8 cellular contexts compared by ENCODE assay signal in the genomic region with DNA sequence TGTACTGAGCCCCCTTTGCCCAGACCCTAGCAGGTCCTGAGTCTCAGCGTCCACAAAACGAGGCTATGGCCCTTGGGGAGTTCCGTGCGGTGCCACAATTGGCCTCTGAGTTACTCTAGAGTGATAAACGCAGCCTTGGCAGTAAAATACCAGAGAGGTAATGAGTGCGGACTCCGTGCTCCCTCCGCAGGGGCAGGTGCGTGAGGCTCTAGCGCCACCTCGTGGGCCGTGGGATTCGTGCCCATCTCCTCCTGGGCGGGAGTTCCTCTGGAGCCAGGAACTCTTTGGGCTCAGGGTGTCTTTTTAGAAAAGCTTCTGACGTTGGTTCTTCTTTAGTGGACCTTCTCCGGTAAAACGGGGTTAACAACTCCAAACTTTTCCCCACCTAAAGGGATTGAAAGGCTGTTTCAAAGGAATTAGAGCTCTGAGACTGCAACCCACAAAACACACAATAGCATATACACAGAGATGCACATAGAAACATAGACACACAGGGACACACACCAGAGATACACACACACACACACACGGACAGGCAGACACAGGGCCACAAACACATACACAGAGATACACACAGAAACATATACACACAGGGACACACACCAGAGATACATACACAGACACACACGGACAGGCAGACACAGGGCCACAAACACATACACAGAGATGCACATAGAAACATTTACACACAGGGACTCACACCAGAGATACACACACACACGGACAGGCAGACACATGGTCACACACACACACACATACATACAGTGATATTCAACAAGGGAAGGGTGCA.
A peak's percentile ranks its signal among the peaks of the same experiment; 100 is the strongest.
DNase-seq lines count a peak whose midpoint lies in the region; ATAC-seq and TF ChIP-seq lines count a peak whose summit lies in the region.

No MANE protein-coding gene starts in this region.

- no peak overlapping the region for H3K27ac Mint-ChIP-seq in type B pancreatic cell

- TF ChIP-seq POLR2A in gastroesophageal sphincter (IDR thresholded peaks at IDR 0.05) (no peak), ovary (IDR thresholded peaks at IDR 0.05) (no peak)

- in situ Hi-C loops in ACHN (cut with HindIII; ENCODE audit: low pct_ligation_motif_present, low pct_unique_long_range_greater_than_20kb, low sequenced_read_pairs), result loop anchor here (25.0 kb wide), 1 partner anchor 194 kb away; no protein-coding TSS in a partner anchor

- no peaks in the 10 kb centered on the region for H3K9me3 ChIP-seq in gastroesophageal sphincter
- H3K9me3 ChIP-seq in ovary, result no peaks in the 10 kb centered on the region

- 8 to 29% methylated on average over 3 to 19 of the region's 20 CpGs for WGBS in gastroesophageal sphincter (ENCODE audit: low coverage in 1 of 2), 2 donors
- WGBS in ovary, 3 donors, result 7 to 9% (median 8%) methylated on average over 20 of the region's 20 CpGs

- no peak overlapping the region for H3K27ac ChIP-seq in gastroesophageal sphincter
- H3K27ac ChIP-seq in ovary, result no peak overlapping the region

- no peaks in the 10 kb centered on the region for H3K36me3 Mint-ChIP-seq in type B pancreatic cell

- TF ChIP-seq CTCF in gastroesophageal sphincter (IDR thresholded peaks at IDR 0.05) (peak; percentile 46 to 92 (median 75)), ovary (IDR thresholded peaks at IDR 0.05) (peak; percentile 57 to 88 (median 68)), type B pancreatic cell (conservative IDR thresholded peaks at IDR 0.05) (peak; percentile 98)

- peaks cover 30% of the 10 kb centered on the region for H3K27me3 Mint-ChIP-seq in type B pancreatic cell

- no peak for TF ChIP-seq EP300 in gastroesophageal sphincter (IDR thresholded peaks at IDR 0.05)
- TF ChIP-seq EP300 in ovary (IDR thresholded peaks at IDR 0.05), result no peak

- DNase-seq in ACHN (peak; percentile 62), LoVo (ENCODE audit: low spot score) (peak; percentile 72), SHP77 treated with DMSO at 0.1 percent for 48 hours (lab: John Stamatoyannopoulos, UW) (peak; percentile 62), ovary (peak; percentile 60 to 89 (median 82)), type B pancreatic cell (ENCODE audit: extremely low spot score, unreplicated experiment) (peak; percentile 87)
- peak; percentile 84 for DNase-seq in activated effector memory CD4-positive, alpha-beta T cell treated with anti-CD3 and anti-CD28 coated beads, Interleukin-2, amount 50 U/mL, for 16 hours

- H3K4me3 ChIP-seq in gastroesophageal sphincter (no peak overlapping the region), ovary (no peak overlapping the region)

- H3K36me3 ChIP-seq in gastroesophageal sphincter (no peaks in the 10 kb centered on the region), ovary (no peaks in the 10 kb centered on the region)

- ATAC-seq in GM18517 (IDR thresholded peaks at IDR 0.05; ENCODE audit: unreplicated experiment) (peak; percentile 57), gastroesophageal sphincter (peak; percentile 71)

- no peaks in the 10 kb centered on the region for H3K9me3 Mint-ChIP-seq in type B pancreatic cell

- H3K27me3 ChIP-seq in gastroesophageal sphincter, result peaks cover 45% of the 10 kb centered on the region
- no peaks in the 10 kb centered on the region for H3K27me3 ChIP-seq in ovary

- peaks cover 19% of the 10 kb centered on the region for H3K4me1 Mint-ChIP-seq in type B pancreatic cell (ENCODE audit: unreplicated experiment)

- intact Hi-C loops in ovary (cut with DNase I), result loop anchor here (5.0 to 10.0 kb wide), 4 partner anchors 139 to 681 kb away; no protein-coding TSS in a partner anchor

- H3K4me1 ChIP-seq in gastroesophageal sphincter (no peaks in the 10 kb centered on the region), ovary (ENCODE audit: insufficient read depth) (no peaks in the 10 kb centered on the region)

- no peak overlapping the region for H3K4me3 Mint-ChIP-seq in type B pancreatic cell
